17 cellular contexts compared by ENCODE assay signal in the genomic region with DNA sequence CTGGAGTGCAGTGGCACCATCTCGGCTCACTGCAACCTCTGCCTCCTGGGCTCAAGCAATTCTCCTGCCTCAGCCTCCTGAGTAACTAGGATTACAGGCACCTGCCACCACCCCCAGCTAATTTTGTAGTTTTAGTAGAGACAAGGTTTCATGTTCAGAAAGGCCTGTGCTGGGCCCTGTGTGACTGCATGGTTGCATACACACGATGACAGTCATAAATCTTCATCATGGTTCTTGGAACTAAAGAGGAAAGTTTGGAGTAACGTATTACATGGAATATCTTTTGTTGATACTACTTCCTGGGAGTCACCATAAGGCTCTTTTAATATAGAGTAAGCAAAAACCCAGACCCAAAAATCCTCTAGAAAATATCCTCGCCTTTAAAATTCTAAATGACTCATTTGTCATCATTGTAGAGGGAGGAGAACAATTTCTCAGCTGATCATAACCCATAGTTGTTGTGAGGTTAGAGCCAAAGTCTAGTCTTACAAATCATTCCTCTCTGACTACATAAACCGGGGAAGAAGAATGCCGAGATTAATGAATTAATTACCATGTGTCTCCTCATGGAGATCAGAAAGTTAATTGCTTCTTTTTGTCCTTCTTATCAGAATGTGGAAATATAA.
"Had no signal": no experiment of that assay in that cellular context is flagged by ENCODE, and none has a peak within 500 bp of the region (broad histone marks: within the 10 kb centered on the region; RNA-seq: fewer than 3 reads in every experiment).

No MANE protein-coding gene starts in this region.

- H3K9me3 ChIP-seq: colonic mucosa, esophagus squamous epithelium, gastroesophageal sphincter, right atrium auricular region, sigmoid colon had no signal

- H3K4me3 ChIP-seq: colonic mucosa, esophagus squamous epithelium, gastroesophageal sphincter, right atrium auricular region, sigmoid colon had no signal

- H3K4me3 Mint-ChIP-seq: immature natural killer cell; naive thymus-derived CD4-positive, alpha-beta T cell; nephron progenitor cell had no signal

- H3K27ac Mint-ChIP-seq: immature natural killer cell, nephron progenitor cell had no signal

- DNase-seq: colonic mucosa; dermis blood vessel endothelial cell; esophagus squamous epithelium; immature natural killer cell; kidney; left colon; mesendoderm; naive thymus-derived CD4-positive, alpha-beta T cell; nephron progenitor cell; posterior cingulate gyrus; sigmoid colon; small intestine; stimulated activated CD4-positive, alpha-beta T cell treated with anti-CD3 and anti-CD28 coated beads, Interleukin-12 subunit alpha, Interleukin-12 subunit beta, amount 100 ng/mL, for 4 hours; stimulated activated naive CD4-positive, alpha-beta T cell treated with Interleukin-2 at 50 U/mL for 16 hours; trophoblast cell had no signal

- H3K27me3 ChIP-seq: colonic mucosa, esophagus squamous epithelium, gastroesophageal sphincter, right atrium auricular region, sigmoid colon had no signal

- H3K9me3 Mint-ChIP-seq: immature natural killer cell had no signal

- H3K4me1 ChIP-seq: colonic mucosa, esophagus squamous epithelium, gastroesophageal sphincter, right atrium auricular region, sigmoid colon had no signal

- ATAC-seq: gastroesophageal sphincter; left colon; naive thymus-derived CD4-positive, alpha-beta T cell had no signal

- H3K27me3 Mint-ChIP-seq: naive thymus-derived CD4-positive, alpha-beta T cell had no signal

- H3K36me3 ChIP-seq: colonic mucosa, esophagus squamous epithelium, gastroesophageal sphincter, right atrium auricular region, sigmoid colon had no signal

- H3K4me1 Mint-ChIP-seq: immature natural killer cell; naive thymus-derived CD4-positive, alpha-beta T cell had no signal

- H3K27ac ChIP-seq: colonic mucosa, esophagus squamous epithelium, gastroesophageal sphincter, right atrium auricular region, sigmoid colon had no signal
